20 cellular contexts compared by ENCODE assay signal in the genomic region with DNA sequence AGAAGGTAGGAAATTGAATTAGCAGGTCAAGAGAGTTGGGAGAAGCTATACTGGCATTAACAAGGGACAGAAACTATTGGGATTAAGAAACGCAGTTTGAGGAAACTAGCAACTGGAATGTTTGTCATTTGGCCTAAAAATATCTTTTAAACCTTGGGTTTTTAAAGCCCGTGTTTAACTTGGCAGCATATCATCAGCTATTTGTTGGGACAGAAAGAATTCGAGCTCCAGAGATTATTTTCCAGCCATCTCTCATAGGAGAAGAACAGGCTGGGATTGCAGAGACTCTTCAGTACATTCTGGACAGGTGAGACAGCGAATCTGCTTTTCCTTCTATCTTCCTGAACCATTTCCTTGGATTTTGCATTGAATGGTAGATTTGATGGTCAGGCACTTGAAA. TPM values are rescaled to one million over a fixed set of nuclear protein-coding genes. Genes with fewer than 3 reads are reported as not detected.
A peak's percentile ranks its signal among the peaks of the same experiment; 100 is the strongest.
DNase-seq lines count a peak whose midpoint lies in the region; ATAC-seq and TF ChIP-seq lines count a peak whose summit lies in the region.
"Had no signal": no experiment of that assay in that cellular context is flagged by ENCODE, and none has a peak within 500 bp of the region (broad histone marks: within the 10 kb centered on the region; RNA-seq: fewer than 3 reads in every experiment).

No MANE protein-coding gene starts in this region.

- peaks cover 27% of the 10 kb centered on the region for H3K36me3 ChIP-seq in MG63

- no peak for ATAC-seq in activated T-helper 17 cell treated with anti-CD3 and anti-CD28 coated beads, Interleukin-2, amount 50 U/mL, for 72 hours (replicated peaks)
- ATAC-seq in left lobe of liver: peak; percentile 49

- H3K27me3 Mint-ChIP-seq in activated T-helper 17 cell treated with anti-CD3 and anti-CD28 coated beads, Interleukin-2, amount 50 U/mL, for 72 hours: no peaks in the 10 kb centered on the region
- H3K27me3 Mint-ChIP-seq: CD4-positive, CD25-positive, alpha-beta regulatory T cell had no signal

- H3K36me3 Mint-ChIP-seq in activated T-helper 17 cell treated with anti-CD3 and anti-CD28 coated beads, Interleukin-2, amount 50 U/mL, for 72 hours (ENCODE audit: low read depth): peaks cover 90% of the 10 kb centered on the region

- peak; percentile 27 for DNase-seq in EH (ENCODE audit: low read depth)
- DNase-seq in choroid plexus epithelial cell (ENCODE audit: low read depth): peak; percentile 9
- DNase-seq in left lobe of liver (ENCODE audit: low spot score): no peak
- no peak for DNase-seq in A172 (ENCODE audit: low spot score)
- DNase-seq in islet precursor cell: no peak
- no peak for DNase-seq in AG08396 (ENCODE audit: low spot score)
- DNase-seq in MG63: no peak
- DNase-seq: AML-193; Calu3; CD4-positive, CD25-positive, alpha-beta regulatory T cell; GM23248; NCI-H1417; NCI-H1930; NCI-H2171 treated with DMSO at 0.1 percent for 48 hours; NCI-H510A; SHP77 had no signal

- H3K9me3 ChIP-seq in MG63: no peaks in the 10 kb centered on the region

- H3K4me3 ChIP-seq in choroid plexus epithelial cell (ENCODE audit: low read depth, low read length) (no peak overlapping the region), MG63 (no peak overlapping the region)
- H3K4me3 ChIP-seq: GM23248 had no signal

- TF ChIP-seq CTCF in choroid plexus epithelial cell (conservative IDR thresholded peaks at IDR 0.05; ENCODE audit: low read depth, low read length): no peak

- no peak overlapping the region for H3K4me3 Mint-ChIP-seq in activated T-helper 17 cell treated with anti-CD3 and anti-CD28 coated beads, Interleukin-2, amount 50 U/mL, for 72 hours
- H3K4me3 Mint-ChIP-seq: CD4-positive, CD25-positive, alpha-beta regulatory T cell had no signal

- H3K27me3 ChIP-seq in MG63: no peaks in the 10 kb centered on the region

- peaks cover 15% of the 10 kb centered on the region for H3K4me1 Mint-ChIP-seq in activated T-helper 17 cell treated with anti-CD3 and anti-CD28 coated beads, Interleukin-2, amount 50 U/mL, for 72 hours

- no peaks in the 10 kb centered on the region for H3K9me3 Mint-ChIP-seq in activated T-helper 17 cell treated with anti-CD3 and anti-CD28 coated beads, Interleukin-2, amount 50 U/mL, for 72 hours
- H3K9me3 Mint-ChIP-seq: CD4-positive, CD25-positive, alpha-beta regulatory T cell had no signal

- H3K27ac Mint-ChIP-seq in activated T-helper 17 cell treated with anti-CD3 and anti-CD28 coated beads, Interleukin-2, amount 50 U/mL, for 72 hours: peak overlapping the region; percentile 90

RNA-seq across cellular contexts. Expression of gene ACTR5, which starts 17.8 kb away (rescaled TPM):
- total RNA-seq in activated T-helper 17 cell treated with anti-CD3 and anti-CD28 coated beads, Interleukin-2, amount 50 U/mL, for 72 hours: 10 to 100 TPM in 1 of 2 donors, 1 to 10 TPM in 1; 9.9 to 10.4 TPM
- total RNA-seq in left lobe of liver: 6.6 TPM
- total RNA-seq in A172 (2014; rRNA removed; shearing (Covaris generic)): 9.4 and 12.0 TPM in 2 replicates
- 9.8 and 16.4 TPM in 2 replicates for total RNA-seq in MG63 (2014; rRNA removed; shearing (Covaris generic); ENCODE audit: low replicate concordance)

RNA-seq across cellular contexts. Expression of gene PPP1R16B, which starts 39.4 kb away (rescaled TPM):
- 10 to 100 TPM; 77.2 to 79.5 TPM for total RNA-seq in activated T-helper 17 cell treated with anti-CD3 and anti-CD28 coated beads, Interleukin-2, amount 50 U/mL, for 72 hours
- total RNA-seq in left lobe of liver: 1.7 TPM
- total RNA-seq in A172 (2014; rRNA removed; shearing (Covaris generic)): 0.14 TPM in 2 replicates
- not detected in 2 replicates for total RNA-seq in MG63 (2014; rRNA removed; shearing (Covaris generic); ENCODE audit: low replicate concordance)
- total RNA-seq: Calu3, G401, GM23248 had no signal

RNA-seq across cellular contexts. Expression of gene SLC32A1, which starts 41.8 kb away (rescaled TPM):
- total RNA-seq in activated T-helper 17 cell treated with anti-CD3 and anti-CD28 coated beads, Interleukin-2, amount 50 U/mL, for 72 hours: under 1 TPM in 1 of 2 donors, not detected in 1; 0.11 TPM
- not detected for total RNA-seq in left lobe of liver
- total RNA-seq in A172 (2014; rRNA removed; shearing (Covaris generic)): not detected in 2 replicates
- total RNA-seq in MG63 (2014; rRNA removed; shearing (Covaris generic); ENCODE audit: low replicate concordance): not detected in 2 replicates
- total RNA-seq: A673; Calu3; CD4-positive, CD25-positive, alpha-beta regulatory T cell; G401; GM23248; HT1080 had no signal

Comparison
In these comparisons a context has a peak if more than half of its experiments do, and no peak if none do; other contexts are left out.
1. DNase-seq: peak in EH (single experiment) and choroid plexus epithelial cell (single experiment); none in left lobe of liver (single experiment), A172 (single experiment), islet precursor cell (single experiment), AG08396 (single experiment) and MG63 (single experiment).
2. RNA of gene PPP1R16B, which starts 39.4 kb away (total RNA-seq): 77.2 to 79.5 TPM in activated T-helper 17 cell treated with anti-CD3 and anti-CD28 coated beads, Interleukin-2, amount 50 U/mL, for 72 hours; 1.7 TPM in left lobe of liver (single experiment), 0.14 TPM in A172 and not detected in MG63; every median in the first group is over 10 times any median in the second.